In genomic region chr1:9472386-9473031, GRCh38 we compare ENCODE assay signal across 14 cellular contexts.
DNase-seq lines count a peak whose midpoint lies in the region; ATAC-seq and TF ChIP-seq lines count a peak whose summit lies in the region.
"Had no signal": no experiment of that assay in that cellular context is flagged by ENCODE, and none has a peak within 500 bp of the region (broad histone marks: within the 10 kb centered on the region; RNA-seq: fewer than 3 reads in every experiment).

No MANE protein-coding gene starts in this region.

- H3K27ac ChIP-seq in IMR-90 (ENCODE audit: insufficient read depth, low read length) (no peak overlapping the region), fibroblast of lung (ENCODE audit: insufficient read depth, low read length) (no peak overlapping the region)
- H3K27ac ChIP-seq: prostate gland had no signal

- 0 out of 2 replicates have a peak overlapping the region, but pooled peaks have one; percentile 5 for H3K4ac ChIP-seq in IMR-90 (ENCODE audit: low read depth, low read length)

- H4K8ac ChIP-seq in IMR-90 (ENCODE audit: low read depth in 2 of 2, low read length in 2 of 2), result no peak overlapping the region

- H2AK9ac ChIP-seq in IMR-90 (replicated peaks; ENCODE audit: low read depth, low read length, poor library complexity), result no peak overlapping the region

- H3K9ac ChIP-seq in IMR-90 (ENCODE audit: low read depth, low read length), result no peak overlapping the region
- H3K9ac ChIP-seq in fibroblast of lung (ENCODE audit: insufficient read depth, low read length), result no peak overlapping the region
- H3K9ac ChIP-seq in skeletal muscle satellite cell (ENCODE audit: low read depth, low read length), result no peak overlapping the region

- H3K18ac ChIP-seq in IMR-90 (ENCODE audit: low read depth, low read length), result no peak overlapping the region

- DNase-seq in AG10803 (ENCODE audit: low read depth) (no peak), IMR-90 (no peak), fibroblast of lung (ENCODE audit: low read depth in 2 of 2) (no peak), SKM-1 treated with dmso at 0.1 percent for 144 hours (lab: John Stamatoyannopoulos, UW; ENCODE audit: unreplicated experiment) (no peak), HuH-7.5 (ENCODE audit: low spot score) (no peak)
- no peak for DNase-seq in activated CD8-positive, alpha-beta memory T cell treated with anti-CD3 and anti-CD28 coated beads, Interleukin-2, amount 50 U/mL, for 48 hours
- DNase-seq: activated CD8-positive, alpha-beta memory T cell treated with anti-CD3 and anti-CD28 coated beads, Interleukin-2, amount 50 U/mL, for 4 hours; activated naive CD8-positive, alpha-beta T cell treated with anti-CD3 and anti-CD28 coated beads, Interleukin-2, amount 10 ng/mL, durations not matched to agents 7 days and 5 days; CD4-positive, CD25-positive, alpha-beta regulatory T cell; small intestine; T-cell had no signal

- TF ChIP-seq POLR2A in IMR-90 (IDR thresholded peaks at IDR 0.05; ENCODE audit: low read depth, low read length), result no peak

- no peak overlapping the region for H3K56ac ChIP-seq in IMR-90 (ENCODE audit: extremely low read depth, insufficient read depth, low read length)

- 0 out of 2 replicates have a peak overlapping the region, but pooled peaks have one; percentile 16 for H3K4me3 ChIP-seq in AG10803 (ENCODE audit: low read length)
- H3K4me3 ChIP-seq in IMR-90 (ENCODE audit: insufficient read depth, low read depth, low read length), result no peak overlapping the region
- no peak overlapping the region for H3K4me3 ChIP-seq in fibroblast of lung (replicated peaks in 1 of 4; ENCODE audit: control extremely low read depth in 1 of 4, insufficient read depth in 1 of 4, low read depth in 3 of 4, low read length in 4 of 4)
- no peak overlapping the region for H3K4me3 ChIP-seq in skeletal muscle satellite cell (ENCODE audit: low read length)
- H3K4me3 ChIP-seq: MG63, prostate gland had no signal

- H3K14ac ChIP-seq in IMR-90 (replicated peaks; ENCODE audit: low read depth, low read length), result no peak overlapping the region

- intact Hi-C loops in IMR-90 (cut with micrococcal nuclease), result no loop called here

- TF ChIP-seq RAD21 in IMR-90 (IDR thresholded peaks at IDR 0.05; ENCODE audit: low read length), result no peak

- ATAC-seq in IMR-90 (ENCODE audit: low read depth), result no peak
- ATAC-seq: T-cell had no signal

- no peak overlapping the region for H4K91ac ChIP-seq in IMR-90 (ENCODE audit: insufficient read depth, low read depth, low read length)

- H3K79me2 ChIP-seq in fibroblast of lung (ENCODE audit: control insufficient read depth, insufficient read depth, low read length), result no peaks in the 10 kb centered on the region

- H4K20me1 ChIP-seq in IMR-90 (ENCODE audit: insufficient read depth, low read length), result no peaks in the 10 kb centered on the region
- no peaks in the 10 kb centered on the region for H4K20me1 ChIP-seq in fibroblast of lung (ENCODE audit: control insufficient read depth, extremely low read depth, insufficient read depth, low read length)

- no peak overlapping the region for H2AK5ac ChIP-seq in IMR-90 (ENCODE audit: low read depth, low read length)

- H3K79me1 ChIP-seq in IMR-90 (ENCODE audit: low read depth in 1 of 2, low read length in 2 of 2), result no peaks in the 10 kb centered on the region

- no peak overlapping the region for H4K5ac ChIP-seq in IMR-90 (ENCODE audit: low read depth, low read length)

- POLR2A ChIA-PET in IMR-90 (lab: Charles Lee; ENCODE audit: unreplicated experiment), result no interaction called here

- no peak overlapping the region for H2BK120ac ChIP-seq in IMR-90 (ENCODE audit: low read depth, low read length)

- no peak overlapping the region for H2BK15ac ChIP-seq in IMR-90 (ENCODE audit: low read depth, low read length)

- H2BK5ac ChIP-seq in IMR-90 (ENCODE audit: low read depth, low read length, poor library complexity, severe bottlenecking), result no peak overlapping the region

- H3K36me3 ChIP-seq in IMR-90 (ENCODE audit: control insufficient read depth, insufficient read depth, low read length) (no peaks in the 10 kb centered on the region), fibroblast of lung (ENCODE audit: control insufficient read depth, insufficient read depth, low read length) (no peaks in the 10 kb centered on the region), skeletal muscle satellite cell (ENCODE audit: insufficient read depth, low read length) (no peaks in the 10 kb centered on the region)
- H3K36me3 ChIP-seq: MG63, prostate gland had no signal

- BruUV-seq in IMR-90 (replicated peaks; lab: Mats Ljungman, UMichigan), result no TSS peak

- no peaks in the 10 kb centered on the region for H3K9me1 ChIP-seq in IMR-90 (ENCODE audit: insufficient read depth, low read length)

- 89% methylated on average over 3 of the region's 13 CpGs; no CpG with 5 or more reads in 1 of the 2 experiments for WGBS in IMR-90 (ENCODE audit: extremely low coverage in 2 of 2, insufficient read length in 1 of 2), 2 experiments

- dilution Hi-C loops in IMR-90 (cut with HindIII; ENCODE audit: low sequenced_read_pairs, unreplicated experiment), result no loop called here

- CTCF ChIA-PET in IMR-90 (lab: Yijun Ruan, JAX), result interaction anchor here (0.6 to 1.3 kb wide), 4 partner anchors 11 to 195 kb away, joined by 3 to 5 read pairs (median 4); no protein-coding TSS in a partner anchor

- H2AFZ ChIP-seq in IMR-90 (replicated peaks; ENCODE audit: low read length, poor library complexity) (peak overlapping the region; percentile 77), fibroblast of lung (ENCODE audit: low read length) (peak overlapping the region; percentile 44)

- in situ Hi-C loops in IMR-90 (cut with MboI; ENCODE audit: low sequenced_read_pairs), result no loop called here

- H3K4me1 ChIP-seq in IMR-90 (ENCODE audit: control insufficient read depth, insufficient read depth, low read length), result peaks cover 4% of the 10 kb centered on the region; the same call in 1 of the 2 replicates
- H3K4me1 ChIP-seq in fibroblast of lung (ENCODE audit: control insufficient read depth, extremely low read depth, insufficient read depth, low read length), result peaks cover 9% of the 10 kb centered on the region
- peaks cover 11% of the 10 kb centered on the region for H3K4me1 ChIP-seq in skeletal muscle satellite cell (ENCODE audit: control insufficient read depth, insufficient read depth, low read length)

- H3K27me3 ChIP-seq in IMR-90 (ENCODE audit: control insufficient read depth, insufficient read depth, low read length) (peaks cover 6% of the 10 kb centered on the region; the same call in 1 of the 2 replicates), fibroblast of lung (ENCODE audit: control insufficient read depth, insufficient read depth, low read length) (peaks cover 12% of the 10 kb centered on the region), skeletal muscle satellite cell (ENCODE audit: control insufficient read depth, insufficient read depth, low read length) (peaks cover 27% of the 10 kb centered on the region)
- H3K27me3 ChIP-seq: MG63 had no signal

- no peak overlapping the region for H2BK20ac ChIP-seq in IMR-90 (ENCODE audit: low read depth, low read length)

- H3K4me2 ChIP-seq in IMR-90 (ENCODE audit: low read depth, low read length), result no peak overlapping the region
- peak overlapping the region; percentile 77 for H3K4me2 ChIP-seq in fibroblast of lung (ENCODE audit: extremely low read depth, insufficient read depth, low read length)
- H3K4me2 ChIP-seq in skeletal muscle satellite cell (ENCODE audit: low read length), result peak overlapping the region; percentile 51

- no peaks in the 10 kb centered on the region for H3K9me3 ChIP-seq in IMR-90 (ENCODE audit: control insufficient read depth, insufficient read depth, low read length)
- no peaks in the 10 kb centered on the region for H3K9me3 ChIP-seq in fibroblast of lung (ENCODE audit: control insufficient read depth, insufficient read depth, low read depth, low read length)
- H3K9me3 ChIP-seq in skeletal muscle satellite cell (replicated peaks; ENCODE audit: low read length), result no peaks in the 10 kb centered on the region
- H3K9me3 ChIP-seq: MG63, prostate gland had no signal

- H3K23ac ChIP-seq in IMR-90 (ENCODE audit: low read depth, low read length), result no peak overlapping the region

- TF ChIP-seq CTCF in AG10803 (conservative IDR thresholded peaks at IDR 0.05; ENCODE audit: low read length) (no peak), IMR-90 (conservative IDR thresholded peaks at IDR 0.05; ENCODE audit: low read depth, low read length) (no peak), fibroblast of lung (conservative IDR thresholded peaks at IDR 0.05 in 1 of 2, IDR thresholded peaks at IDR 0.05 in 1 of 2; ENCODE audit: low read depth in 1 of 2, low read length in 2 of 2) (no peak)

TF ChIP-seq in IMR-90, 13 proteins besides CTCF, POLR2A, EP300 and RAD21:
- TF ChIP-seq SMC3 (IDR thresholded peaks at IDR 0.05; ENCODE audit: low read depth, low read length), result no peak
- TF ChIP-seq RCOR1 (IDR thresholded peaks at IDR 0.05; ENCODE audit: insufficient replicate concordance, low read length), result no peak
- no peak for TF ChIP-seq USF2 (IDR thresholded peaks at IDR 0.05; ENCODE audit: low read depth, low read length)
- TF ChIP-seq RFX5 (IDR thresholded peaks at IDR 0.05; ENCODE audit: low read depth, low read length), result no peak
- TF ChIP-seq CHD1 (IDR thresholded peaks at IDR 0.05; ENCODE audit: low read depth, low read length), result no peak
- TF ChIP-seq BHLHE40 (IDR thresholded peaks at IDR 0.05; ENCODE audit: low read depth, low read length), result no peak
- TF ChIP-seq NFE2L2 (IDR thresholded peaks at IDR 0.05; ENCODE audit: low read depth, low read length), result no peak
- TF ChIP-seq FOS (IDR thresholded peaks at IDR 0.05; ENCODE audit: low read depth, low read length), result no peak
- no peak for TF ChIP-seq MAZ (IDR thresholded peaks at IDR 0.05; ENCODE audit: borderline replicate concordance, low read depth, low read length)
